ENCODE assay signal across 13 cellular contexts in the genomic region with DNA sequence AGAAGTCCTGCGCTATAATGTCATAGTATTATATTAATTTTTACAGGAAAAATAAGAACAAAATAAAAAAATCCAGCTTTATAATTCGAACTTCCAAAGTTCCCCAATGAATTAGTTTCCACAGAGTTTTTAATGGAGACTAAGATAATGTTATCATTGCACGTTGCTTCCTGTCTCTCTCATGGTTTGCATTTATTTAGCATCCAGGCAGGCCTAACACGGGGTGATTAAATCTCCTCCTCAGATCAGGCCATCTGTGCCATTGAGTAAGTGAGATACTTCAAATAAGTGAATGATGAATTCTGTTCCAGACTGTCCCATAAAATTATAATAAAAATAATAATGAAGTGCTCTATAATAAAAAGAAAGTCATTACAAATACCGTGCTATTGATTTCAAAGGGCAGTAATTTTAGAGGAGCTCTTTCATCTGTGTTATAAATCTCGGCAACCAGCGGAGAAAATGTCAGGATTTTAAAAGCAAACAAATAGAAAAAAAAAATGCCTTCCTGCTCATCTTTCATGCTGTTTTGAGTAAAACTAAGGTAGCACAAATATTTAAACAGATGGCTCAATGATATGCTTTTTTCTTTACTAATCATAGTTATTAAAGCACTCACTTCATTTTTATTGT.
DNase-seq lines count a peak whose midpoint lies in the region; ATAC-seq lines count a peak whose summit lies in the region.
"Had no signal": no experiment of that assay in that cellular context is flagged by ENCODE, and none has a peak within 500 bp of the region (broad histone marks: within the 10 kb centered on the region; RNA-seq: fewer than 3 reads in every experiment).

No MANE protein-coding gene starts in this region.

- DNase-seq in COLO668 (lab: John Stamatoyannopoulos, UW; ENCODE audit: unreplicated experiment) (peak; percentile 1), NCI-H748 (lab: John Stamatoyannopoulos, UW; ENCODE audit: unreplicated experiment) (peak; percentile 99), NCI-H1048 (lab: John Stamatoyannopoulos, UW) (no peak), HK-2 (ENCODE audit: unreplicated experiment) (no peak)
- DNase-seq in effector memory CD8-positive, alpha-beta T cell: no peak
- DNase-seq: activated naive CD4-positive, alpha-beta T cell treated with anti-CD3 and anti-CD28 coated beads, Interleukin-2, amount 50 U/mL, for 16 hours; GDM1; islet precursor cell; naive B cell; T-helper 9 cell had no signal

- no peak for ATAC-seq in GM18519 (IDR thresholded peaks at IDR 0.05; ENCODE audit: low FRiP score, unreplicated experiment)
- ATAC-seq in effector memory CD8-positive, alpha-beta T cell (replicated peaks): no peak

- H3K4me3 Mint-ChIP-seq in effector memory CD8-positive, alpha-beta T cell: no peak overlapping the region
- H3K4me3 Mint-ChIP-seq: naive B cell had no signal

- H3K9ac ChIP-seq in HUES48 (ENCODE audit: low read depth, low read length) (peak overlapping the region; percentile 43; the same call in 1 of the 2 replicates), iPS-18a (ENCODE audit: low read length) (peak overlapping the region; percentile 34)

- H3K9me3 ChIP-seq in HUES48 (ENCODE audit: control insufficient read depth, insufficient read depth, low read length) (peaks cover 9% of the 10 kb centered on the region; the same call in 1 of the 2 replicates), iPS-18a (ENCODE audit: control insufficient read depth, low read depth, low read length) (no peaks in the 10 kb centered on the region)

- peak overlapping the region; percentile 45 for H3K4me3 ChIP-seq in HUES48 (ENCODE audit: low read depth, low read length)
- peak overlapping the region; percentile 47 for H3K4me3 ChIP-seq in iPS-18a (ENCODE audit: low read length)

- H3K27ac ChIP-seq in HUES48 (ENCODE audit: low read depth, low read length) (peak overlapping the region; percentile 67), iPS-18a (ENCODE audit: low read length) (peak overlapping the region; percentile 73)

- peaks cover 23% of the 10 kb centered on the region for H3K4me1 ChIP-seq in HUES48 (ENCODE audit: control insufficient read depth, insufficient read depth, low read length)
- H3K4me1 ChIP-seq in iPS-18a (ENCODE audit: control insufficient read depth, low read depth, low read length): peaks cover 20% of the 10 kb centered on the region

- H3K4me1 Mint-ChIP-seq in effector memory CD8-positive, alpha-beta T cell (ENCODE audit: low read depth in 2 of 2): no peaks in the 10 kb centered on the region
- H3K4me1 Mint-ChIP-seq: naive B cell had no signal

- H3K36me3 ChIP-seq in HUES48 (ENCODE audit: control insufficient read depth, insufficient read depth, low read length): no peaks in the 10 kb centered on the region; the same call in 1 of the 2 replicates
- no peaks in the 10 kb centered on the region for H3K36me3 ChIP-seq in iPS-18a (ENCODE audit: control insufficient read depth, low read depth, low read length)

- H3K36me3 Mint-ChIP-seq in effector memory CD8-positive, alpha-beta T cell (ENCODE audit: insufficient read depth): no peaks in the 10 kb centered on the region

- no peaks in the 10 kb centered on the region for H3K27me3 ChIP-seq in HUES48 (ENCODE audit: control insufficient read depth, insufficient read depth, low read length)
- H3K27me3 ChIP-seq in iPS-18a (ENCODE audit: control insufficient read depth, insufficient read depth, low read length): no peaks in the 10 kb centered on the region

- H3K27me3 Mint-ChIP-seq in effector memory CD8-positive, alpha-beta T cell: no peaks in the 10 kb centered on the region
- H3K27me3 Mint-ChIP-seq: naive B cell had no signal

- no peak overlapping the region for H3K27ac Mint-ChIP-seq in effector memory CD8-positive, alpha-beta T cell
- H3K27ac Mint-ChIP-seq: naive B cell had no signal

- H3K9me3 Mint-ChIP-seq in effector memory CD8-positive, alpha-beta T cell: peaks cover 14% of the 10 kb centered on the region in 2 donors

Comparison
In these comparisons a context has a peak if more than half of its experiments do, and no peak if none do; other contexts are left out.
1. DNase-seq: peak in COLO668 (single experiment) and NCI-H748 (single experiment); none in NCI-H1048 (single experiment), HK-2 (single experiment) and effector memory CD8-positive, alpha-beta T cell (0 of 3).